In genomic region chr2:216502776-216503629, GRCh38 we compare ENCODE assay signal across 16 cellular contexts. TPM values are rescaled to one million over a fixed set of nuclear protein-coding genes. Genes with fewer than 3 reads are reported as not detected.
DNase-seq lines count a peak whose midpoint lies in the region; ATAC-seq and TF ChIP-seq lines count a peak whose summit lies in the region.
"Had no signal": no experiment of that assay in that cellular context is flagged by ENCODE, and none has a peak within 500 bp of the region (broad histone marks: within the 10 kb centered on the region; RNA-seq: fewer than 3 reads in every experiment).

No MANE protein-coding gene starts in this region.

- H3K79me2 ChIP-seq in GM23248 (ENCODE audit: insufficient read depth) = peaks cover 61% of the 10 kb centered on the region

- no peak overlapping the region for H3K4me2 ChIP-seq in GM23248 (ENCODE audit: unreplicated experiment)
- H3K4me2 ChIP-seq: KMS-11 had no signal

- no peak overlapping the region for H2AFZ ChIP-seq in GM23248

- no peaks in the 10 kb centered on the region for H3K27me3 Mint-ChIP-seq in activated CD8-positive, alpha-beta memory T cell treated with anti-CD3 and anti-CD28 coated beads, Interleukin-2, amount 10 ng/mL, durations not matched to agents 7 days and 5 days
- H3K27me3 Mint-ChIP-seq in activated CD8-positive, alpha-beta T cell treated with anti-CD3 and anti-CD28 coated beads for 36 hours = no peaks in the 10 kb centered on the region
- peaks cover 2% of the 10 kb centered on the region for H3K27me3 Mint-ChIP-seq in neural crest cell (ENCODE audit: low read depth)
- peaks cover 2% of the 10 kb centered on the region for H3K27me3 Mint-ChIP-seq in endothelial cell (ENCODE audit: unreplicated experiment)

- no peaks in the 10 kb centered on the region for H3K9me3 ChIP-seq in GM23248 (ENCODE audit: low read depth)

- H3F3A ChIP-seq in GM23248 (ENCODE audit: insufficient read depth) = peaks cover 92% of the 10 kb centered on the region

- peak overlapping the region; percentile 3 for H3K27ac Mint-ChIP-seq in activated CD8-positive, alpha-beta memory T cell treated with anti-CD3 and anti-CD28 coated beads, Interleukin-2, amount 10 ng/mL, durations not matched to agents 7 days and 5 days
- peak overlapping the region; percentile 69 for H3K27ac Mint-ChIP-seq in activated CD8-positive, alpha-beta T cell treated with anti-CD3 and anti-CD28 coated beads for 36 hours
- H3K27ac Mint-ChIP-seq in neural crest cell (ENCODE audit: unreplicated experiment) (no peak overlapping the region), endothelial cell (ENCODE audit: unreplicated experiment) (no peak overlapping the region)

- WGBS in GM23248 (ENCODE audit: low coverage in 1 of 2, low lambda C conversion rate in 2 of 2, missing lambda C conversion rate in 2 of 2), 2 experiments = 96 to 99% methylated on average over 8 of the region's 8 CpGs

- peaks cover 47% of the 10 kb centered on the region for H3K4me1 Mint-ChIP-seq in activated CD8-positive, alpha-beta memory T cell treated with anti-CD3 and anti-CD28 coated beads, Interleukin-2, amount 10 ng/mL, durations not matched to agents 7 days and 5 days
- H3K4me1 Mint-ChIP-seq in activated CD8-positive, alpha-beta T cell treated with anti-CD3 and anti-CD28 coated beads for 36 hours (ENCODE audit: low read depth) = peaks cover 42% of the 10 kb centered on the region
- H3K4me1 Mint-ChIP-seq in neural crest cell = peaks cover 70% of the 10 kb centered on the region
- peaks cover 52% of the 10 kb centered on the region for H3K4me1 Mint-ChIP-seq in endothelial cell (ENCODE audit: unreplicated experiment)

- 0 out of 2 replicates have a peak, but pooled peaks cover 20% of the 10 kb centered on the region for H4K20me1 ChIP-seq in GM23248 (ENCODE audit: insufficient read depth)

- no peaks in the 10 kb centered on the region for H3K9me2 ChIP-seq in GM23248 (ENCODE audit: insufficient read depth)

- H3K36me3 ChIP-seq in GM23248 (ENCODE audit: low read depth) (peaks cover 64% of the 10 kb centered on the region), brain microvascular endothelial cell (replicated peaks) (peaks cover 63% of the 10 kb centered on the region)

- TF ChIP-seq CTCF in activated CD8-positive, alpha-beta T cell treated with anti-CD3 and anti-CD28 coated beads for 36 hours (IDR thresholded peaks at IDR 0.05) = no peak
- no peak for TF ChIP-seq CTCF in neural crest cell (conservative IDR thresholded peaks at IDR 0.05)
- no peak for TF ChIP-seq CTCF in brain microvascular endothelial cell (IDR thresholded peaks at IDR 0.05; ENCODE audit: low read depth, low read length, missing control alignments)
- no peak for TF ChIP-seq CTCF in endothelial cell (IDR thresholded peaks at IDR 0.05; ENCODE audit: unreplicated experiment)

- H3K36me3 Mint-ChIP-seq in activated CD8-positive, alpha-beta memory T cell treated with anti-CD3 and anti-CD28 coated beads, Interleukin-2, amount 10 ng/mL, durations not matched to agents 7 days and 5 days = peaks cover 71% of the 10 kb centered on the region
- peaks cover 81% of the 10 kb centered on the region for H3K36me3 Mint-ChIP-seq in activated CD8-positive, alpha-beta T cell treated with anti-CD3 and anti-CD28 coated beads for 36 hours (ENCODE audit: low read depth)
- peaks cover 54% of the 10 kb centered on the region for H3K36me3 Mint-ChIP-seq in neural crest cell (ENCODE audit: low read depth)
- peaks cover 51% of the 10 kb centered on the region for H3K36me3 Mint-ChIP-seq in endothelial cell (ENCODE audit: low read depth, unreplicated experiment)

- DNase-seq in activated CD8-positive, alpha-beta memory T cell treated with anti-CD3 and anti-CD28 coated beads, Interleukin-2, amount 10 ng/mL, durations not matched to agents 7 days and 5 days = no peak
- DNase-seq in activated CD8-positive, alpha-beta memory T cell treated with anti-CD3 and anti-CD28 coated beads for 24 hours = no peak
- DNase-seq in GM23248 = no peak
- DNase-seq in activated CD8-positive, alpha-beta T cell treated with anti-CD3 and anti-CD28 coated beads for 36 hours = no peak
- no peak for DNase-seq in neural crest cell (ENCODE audit: low read depth, low spot score)
- no peak for DNase-seq in NCI-H2081 (lab: John Stamatoyannopoulos, UW)
- no peak for DNase-seq in brain microvascular endothelial cell
- DNase-seq in endothelial cell (ENCODE audit: low spot score) = no peak
- DNase-seq: activated CD4-positive, CD25-positive, alpha-beta regulatory T cell; central memory CD4-positive, alpha-beta T cell; DMS79 treated with DMSO at 0.1 percent for 48 hours; islet precursor cell; midbrain; NCI-H187 treated with DMSO at 0.1 percent for 48 hours; posterior cingulate gyrus had no signal

- H3K27ac ChIP-seq in GM23248 (peak overlapping the region; percentile 18), brain microvascular endothelial cell (no peak overlapping the region)
- H3K27ac ChIP-seq: KMS-11 had no signal

- peak overlapping the region; percentile 14; the same call in 1 of the 2 replicates for H3K9ac ChIP-seq in GM23248
- H3K9ac ChIP-seq: KMS-11 had no signal

- peaks cover 33% of the 10 kb centered on the region for H3K4me1 ChIP-seq in GM23248 (ENCODE audit: insufficient read depth)

- ATAC-seq in activated CD8-positive, alpha-beta memory T cell treated with anti-CD3 and anti-CD28 coated beads, Interleukin-2, amount 10 ng/mL, durations not matched to agents 7 days and 5 days = no peak
- ATAC-seq in activated CD8-positive, alpha-beta T cell treated with anti-CD3 and anti-CD28 coated beads for 36 hours = no peak

- in situ Hi-C loops in GM23248 (cut with MboI) = no loop called here
- in situ Hi-C loops in brain microvascular endothelial cell (cut with HindIII; ENCODE audit: low pct_ligation_motif_present, low sequenced_read_pairs) = no loop called here

- no peaks in the 10 kb centered on the region for H3K9me3 Mint-ChIP-seq in activated CD8-positive, alpha-beta memory T cell treated with anti-CD3 and anti-CD28 coated beads, Interleukin-2, amount 10 ng/mL, durations not matched to agents 7 days and 5 days (ENCODE audit: low read depth)
- no peaks in the 10 kb centered on the region for H3K9me3 Mint-ChIP-seq in activated CD8-positive, alpha-beta T cell treated with anti-CD3 and anti-CD28 coated beads for 36 hours
- H3K9me3 Mint-ChIP-seq in neural crest cell (no peaks in the 10 kb centered on the region), endothelial cell (ENCODE audit: unreplicated experiment) (no peaks in the 10 kb centered on the region)

- CTCF ChIA-PET in activated CD8-positive, alpha-beta memory T cell treated with anti-CD3 and anti-CD28 coated beads, Interleukin-2, amount 10 ng/mL, durations not matched to agents 7 days and 5 days (lab: Charles Lee) = no interaction called here
- CTCF ChIA-PET in activated CD8-positive, alpha-beta T cell treated with anti-CD3 and anti-CD28 coated beads for 36 hours (lab: Charles Lee) = no interaction called here

- no peak overlapping the region for H3K4me3 Mint-ChIP-seq in activated CD8-positive, alpha-beta memory T cell treated with anti-CD3 and anti-CD28 coated beads, Interleukin-2, amount 10 ng/mL, durations not matched to agents 7 days and 5 days
- peak overlapping the region; percentile 39 for H3K4me3 Mint-ChIP-seq in activated CD8-positive, alpha-beta T cell treated with anti-CD3 and anti-CD28 coated beads for 36 hours
- peak overlapping the region; percentile 73 for H3K4me3 Mint-ChIP-seq in neural crest cell
- no peak overlapping the region for H3K4me3 Mint-ChIP-seq in endothelial cell (ENCODE audit: unreplicated experiment)

- H3K4me3 ChIP-seq in GM23248 (no peak overlapping the region), brain microvascular endothelial cell (ENCODE audit: low read depth, low read length) (no peak overlapping the region)

- H3K27me3 ChIP-seq in GM23248 (replicated peaks; ENCODE audit: insufficient read depth) = no peaks in the 10 kb centered on the region
- no peaks in the 10 kb centered on the region for H3K27me3 ChIP-seq in brain microvascular endothelial cell (replicated peaks)

- intact Hi-C loops in activated CD8-positive, alpha-beta T cell treated with anti-CD3 and anti-CD28 coated beads for 36 hours (cut with micrococcal nuclease) = no loop called here

- POLR2A ChIA-PET in activated CD8-positive, alpha-beta T cell treated with anti-CD3 and anti-CD28 coated beads for 36 hours (lab: Charles Lee) = interaction anchor here (1.6 to 2.0 kb wide), 2 partner anchors 11 to 85 kb away, joined by 4 to 5 read pairs; no protein-coding TSS in a partner anchor

RNA-seq across cellular contexts. Expression of gene RPL37A, which starts 4.4 kb away (rescaled TPM):
- 1,000 to 10,000 TPM; 2,001 to 2,301 TPM for total RNA-seq in activated CD8-positive, alpha-beta memory T cell treated with anti-CD3 and anti-CD28 coated beads, Interleukin-2, amount 10 ng/mL, durations not matched to agents 7 days and 5 days
- 979 and 1,006 TPM in 2 replicates for total RNA-seq in GM23248 (2014; rRNA removed; shearing (Covaris generic))
- polyA plus RNA-seq in GM23248 (2016; fragmentation: Nextera tagmentation; extraction: Ambion mirVana) = 1,627 and 1,708 TPM in 2 replicates
- 1,000 to 10,000 TPM; 4,110 to 4,316 TPM for total RNA-seq in activated CD8-positive, alpha-beta T cell treated with anti-CD3 and anti-CD28 coated beads for 36 hours
- total RNA-seq in neural crest cell = 3,339 and 3,393 TPM in 2 replicates
- total RNA-seq in endothelial cell (ENCODE audit: unreplicated experiment) = 2,729 TPM

Comparison
In these comparisons a context has a peak if more than half of its experiments do, and no peak if none do; other contexts are left out.
1. H3K27ac Mint-ChIP-seq: peak in activated CD8-positive, alpha-beta memory T cell treated with anti-CD3 and anti-CD28 coated beads, Interleukin-2, amount 10 ng/mL, durations not matched to agents 7 days and 5 days (single experiment) and activated CD8-positive, alpha-beta T cell treated with anti-CD3 and anti-CD28 coated beads for 36 hours (single experiment); none in neural crest cell (single experiment) and endothelial cell (single experiment).
2. H3K4me3 Mint-ChIP-seq: peak in activated CD8-positive, alpha-beta T cell treated with anti-CD3 and anti-CD28 coated beads for 36 hours (single experiment) and neural crest cell (single experiment); none in activated CD8-positive, alpha-beta memory T cell treated with anti-CD3 and anti-CD28 coated beads, Interleukin-2, amount 10 ng/mL, durations not matched to agents 7 days and 5 days (single experiment) and endothelial cell (single experiment).